In the genomic region with DNA sequence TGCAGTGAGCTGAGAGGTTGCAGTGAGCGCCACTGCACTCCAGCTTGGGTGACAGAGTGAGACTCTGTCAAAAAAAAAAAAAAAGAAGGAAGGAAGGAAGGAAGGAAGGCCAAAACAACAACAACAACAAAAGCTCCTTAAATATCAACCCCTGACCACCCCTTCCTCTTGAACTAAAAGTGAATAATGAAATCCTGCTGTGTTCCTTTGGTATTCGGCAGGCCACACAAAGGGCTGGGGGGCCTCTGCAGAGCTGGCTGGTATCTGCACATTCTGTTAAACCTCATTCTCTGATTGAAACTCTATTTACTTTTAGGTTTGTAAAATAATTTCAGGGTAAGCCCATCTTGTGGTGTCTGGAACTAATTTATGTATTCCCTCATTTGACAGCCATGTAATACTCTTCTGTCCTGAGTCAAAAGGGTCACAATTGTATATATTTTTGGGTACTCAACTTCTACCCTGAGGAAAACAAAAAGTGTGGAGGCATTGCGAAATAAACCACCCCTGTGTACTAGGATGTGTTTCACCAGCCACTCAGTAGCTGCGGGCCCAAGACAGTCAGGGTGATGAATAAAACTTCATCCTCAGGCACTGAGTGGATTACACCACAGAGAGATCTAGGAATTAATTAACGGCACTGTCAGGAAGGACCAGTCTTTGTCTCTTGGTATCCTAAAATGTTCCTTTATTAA, we compare ENCODE assay signal across 17 cellular contexts.
DNase-seq lines count a peak whose midpoint lies in the region; ATAC-seq and TF ChIP-seq lines count a peak whose summit lies in the region.
"Had no signal": no experiment of that assay in that cellular context is flagged by ENCODE, and none has a peak within 500 bp of the region (broad histone marks: within the 10 kb centered on the region; RNA-seq: fewer than 3 reads in every experiment).

No MANE protein-coding gene starts in this region.

- H3K4me3 ChIP-seq in breast epithelium: no peak overlapping the region
- H3K4me3 ChIP-seq in endodermal cell (ENCODE audit: low read length): no peak overlapping the region
- H3K4me3 ChIP-seq in heart right ventricle: no peak overlapping the region

- CTCF ChIA-PET in MCF 10A (lab: Yijun Ruan, JAX): interaction anchor here (0.5 to 0.7 kb wide), 2 partner anchors 30 to 922 kb away, joined by 3 read pairs; no protein-coding TSS in a partner anchor

- intact Hi-C loops in MCF 10A (cut with micrococcal nuclease): loop anchor here (10.0 kb wide), 1 partner anchor 424 kb away; no protein-coding TSS in a partner anchor
- intact Hi-C loops in breast epithelium (cut with DNase I; ENCODE audit: low total_unique reads): no loop called here
- intact Hi-C loops in heart right ventricle (cut with DNase I): no loop called here

- POLR2A ChIA-PET in MCF 10A (lab: Yijun Ruan, JAX): no interaction called here

- no peaks in the 10 kb centered on the region for H3K9me3 Mint-ChIP-seq in MCF 10A (ENCODE audit: unreplicated experiment)
- H3K9me3 Mint-ChIP-seq in endodermal cell: no peaks in the 10 kb centered on the region
- H3K9me3 Mint-ChIP-seq in stimulated activated effector memory CD8-positive, alpha-beta T cell treated with anti-CD3 and anti-CD28 coated beads, Interleukin-12 subunit alpha, Interleukin-12 subunit beta, amount 100 ng/mL, for 72 hours: peaks cover 6% of the 10 kb centered on the region
- H3K9me3 Mint-ChIP-seq in HFFc6: peaks cover 35% of the 10 kb centered on the region

- DNase-seq in MCF 10A (ENCODE audit: unreplicated experiment): peak; percentile 1
- no peak for DNase-seq in breast epithelium (ENCODE audit: low spot score in 2 of 2)
- peak; percentile 6 for DNase-seq in KG1 (lab: John Stamatoyannopoulos, UW)
- no peak for DNase-seq in endodermal cell
- DNase-seq in stimulated activated effector memory CD8-positive, alpha-beta T cell treated with anti-CD3 and anti-CD28 coated beads, Interleukin-12 subunit alpha, Interleukin-12 subunit beta, amount 100 ng/mL, for 72 hours (ENCODE audit: low spot score in 2 of 2): no peak
- DNase-seq in heart right ventricle: no peak
- DNase-seq in epidermal melanocyte (ENCODE audit: insufficient read length, low spot score): no peak
- DNase-seq in HFFc6: no peak
- DNase-seq: AML-193, NCI-H1092, NCI-H1436 treated with DMSO at 0.1 percent for 48 hours, NCI-H2029 treated with DMSO at 0.1 percent for 48 hours, NCI-H226, NCI-H510A treated with DMSO at 0.1 percent for 48 hours, NCI-H774 had no signal

- no peak overlapping the region for H3K4me3 Mint-ChIP-seq in MCF 10A (ENCODE audit: unreplicated experiment)
- no peak overlapping the region for H3K4me3 Mint-ChIP-seq in endodermal cell
- no peak overlapping the region for H3K4me3 Mint-ChIP-seq in stimulated activated effector memory CD8-positive, alpha-beta T cell treated with anti-CD3 and anti-CD28 coated beads, Interleukin-12 subunit alpha, Interleukin-12 subunit beta, amount 100 ng/mL, for 72 hours
- no peak overlapping the region for H3K4me3 Mint-ChIP-seq in HFFc6
- H3K4me3 Mint-ChIP-seq: CD14-positive monocyte had no signal

- no peak for TF ChIP-seq POLR2A in breast epithelium (IDR thresholded peaks at IDR 0.05)

- 54 to 70% methylated on average over 2 to 5 of the region's 5 CpGs for WGBS in endodermal cell (ENCODE audit: insufficient coverage in 1 of 2, insufficient read length in 1 of 2), 2 experiments
- 80 to 81% methylated on average over 5 of the region's 5 CpGs for WGBS in heart right ventricle, 2 donors

- H3K27ac ChIP-seq in breast epithelium: no peak overlapping the region
- no peak overlapping the region for H3K27ac ChIP-seq in endodermal cell (ENCODE audit: low read depth, low read length)
- no peak overlapping the region for H3K27ac ChIP-seq in heart right ventricle

- H3K27me3 ChIP-seq in breast epithelium (peaks cover 0 to 23% of the 10 kb centered on the region in 2 donors), endodermal cell (ENCODE audit: control insufficient read depth, insufficient read depth, low read length, poor library complexity, severe bottlenecking) (no peaks in the 10 kb centered on the region), heart right ventricle (peaks cover 0 to 9% (median 0%) of the 10 kb centered on the region in 7 donors)

- TF ChIP-seq CTCF in MCF 10A (IDR thresholded peaks at IDR 0.05; ENCODE audit: unreplicated experiment): no peak
- TF ChIP-seq CTCF in breast epithelium (IDR thresholded peaks at IDR 0.05): no peak
- TF ChIP-seq CTCF in endodermal cell (conservative IDR thresholded peaks at IDR 0.05): no peak
- TF ChIP-seq CTCF in heart right ventricle (IDR thresholded peaks at IDR 0.05): no peak
- no peak for TF ChIP-seq CTCF in HFFc6 (IDR thresholded peaks at IDR 0.05)

- no peak for ATAC-seq in stimulated activated effector memory CD8-positive, alpha-beta T cell treated with anti-CD3 and anti-CD28 coated beads, Interleukin-12 subunit alpha, Interleukin-12 subunit beta, amount 100 ng/mL, for 72 hours
- ATAC-seq in heart right ventricle: no peak
- ATAC-seq: Right ventricle myocardium inferior had no signal

- H3K9me3 ChIP-seq in breast epithelium (no peaks in the 10 kb centered on the region), endodermal cell (ENCODE audit: control insufficient read depth, low read length) (no peaks in the 10 kb centered on the region), heart right ventricle (no peaks in the 10 kb centered on the region)

- H3K27me3 Mint-ChIP-seq in MCF 10A (ENCODE audit: insufficient read depth, unreplicated experiment) (peaks cover 65% of the 10 kb centered on the region), endodermal cell (ENCODE audit: insufficient read depth) (no peaks in the 10 kb centered on the region), HFFc6 (ENCODE audit: insufficient read depth) (peaks cover 1% of the 10 kb centered on the region)

- no peaks in the 10 kb centered on the region for H3K36me3 ChIP-seq in breast epithelium
- no peaks in the 10 kb centered on the region for H3K36me3 ChIP-seq in endodermal cell (ENCODE audit: control insufficient read depth, insufficient read depth, low read length)
- H3K36me3 ChIP-seq in heart right ventricle: no peaks in the 10 kb centered on the region

- no peak overlapping the region for H3K27ac Mint-ChIP-seq in MCF 10A (ENCODE audit: low read depth, unreplicated experiment)
- H3K27ac Mint-ChIP-seq in endodermal cell: peak overlapping the region; percentile 18
- no peak overlapping the region for H3K27ac Mint-ChIP-seq in stimulated activated effector memory CD8-positive, alpha-beta T cell treated with anti-CD3 and anti-CD28 coated beads, Interleukin-12 subunit alpha, Interleukin-12 subunit beta, amount 100 ng/mL, for 72 hours
- no peak overlapping the region for H3K27ac Mint-ChIP-seq in HFFc6
- H3K27ac Mint-ChIP-seq: CD14-positive monocyte had no signal

- H3K36me3 Mint-ChIP-seq in MCF 10A (ENCODE audit: insufficient read depth, unreplicated experiment) (no peaks in the 10 kb centered on the region), endodermal cell (ENCODE audit: low read depth) (no peaks in the 10 kb centered on the region), HFFc6 (ENCODE audit: low read depth) (no peaks in the 10 kb centered on the region; the same call in 1 of the 2 replicates)
- H3K36me3 Mint-ChIP-seq in stimulated activated effector memory CD8-positive, alpha-beta T cell treated with anti-CD3 and anti-CD28 coated beads, Interleukin-12 subunit alpha, Interleukin-12 subunit beta, amount 100 ng/mL, for 72 hours: no peaks in the 10 kb centered on the region
- H3K36me3 Mint-ChIP-seq: CD14-positive monocyte had no signal

- H3K4me1 Mint-ChIP-seq in MCF 10A (ENCODE audit: insufficient read depth, unreplicated experiment): peaks cover 11% of the 10 kb centered on the region
- peaks cover 7% of the 10 kb centered on the region for H3K4me1 Mint-ChIP-seq in endodermal cell
- H3K4me1 Mint-ChIP-seq in stimulated activated effector memory CD8-positive, alpha-beta T cell treated with anti-CD3 and anti-CD28 coated beads, Interleukin-12 subunit alpha, Interleukin-12 subunit beta, amount 100 ng/mL, for 72 hours: no peaks in the 10 kb centered on the region
- no peaks in the 10 kb centered on the region for H3K4me1 Mint-ChIP-seq in HFFc6 (ENCODE audit: low read depth)
- H3K4me1 Mint-ChIP-seq: CD14-positive monocyte had no signal

- no peaks in the 10 kb centered on the region for H3K4me1 ChIP-seq in breast epithelium
- H3K4me1 ChIP-seq in endodermal cell (ENCODE audit: control insufficient read depth, insufficient read depth, low read length): no peaks in the 10 kb centered on the region
- H3K4me1 ChIP-seq in heart right ventricle: no peaks in the 10 kb centered on the region

- no TSS peak for BruUV-seq in MCF 10A (replicated peaks; lab: Mats Ljungman, UMichigan)

- H3K9ac ChIP-seq in endodermal cell (ENCODE audit: extremely low read depth, low read length, poor library complexity, severe bottlenecking): no peak overlapping the region

Comparison
In these comparisons a context has a peak if more than half of its experiments do, and no peak if none do; other contexts are left out.
1. DNase-seq: peak in MCF 10A (single experiment) and KG1 (single experiment); none in breast epithelium (0 of 2), endodermal cell (single experiment), stimulated activated effector memory CD8-positive, alpha-beta T cell treated with anti-CD3 and anti-CD28 coated beads, Interleukin-12 subunit alpha, Interleukin-12 subunit beta, amount 100 ng/mL, for 72 hours (0 of 2), heart right ventricle (0 of 2), epidermal melanocyte (single experiment) and HFFc6 (single experiment).